In the genomic region with DNA sequence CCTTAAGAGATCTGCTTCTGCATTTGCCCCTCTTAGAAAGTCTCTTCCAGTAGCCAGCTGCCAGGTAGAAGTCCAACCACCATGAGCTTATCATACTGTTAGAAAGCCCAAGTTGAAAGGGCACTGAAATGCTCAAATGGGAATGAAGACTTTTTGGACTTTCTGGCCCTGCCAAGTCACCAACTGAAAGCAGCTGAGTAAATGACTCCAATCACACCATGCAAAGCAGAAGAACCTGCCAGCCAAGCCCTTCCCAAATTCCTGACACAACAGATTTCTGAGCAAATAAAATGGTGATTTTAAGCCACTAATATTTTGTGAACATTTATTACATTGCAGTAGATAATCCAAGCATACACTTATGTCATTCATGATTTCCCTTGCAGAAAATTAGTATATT, we compare ENCODE assay signal across 1 cellular context.
TF ChIP-seq lines count a peak whose summit lies in the region.

No MANE protein-coding gene starts in this region.

TF ChIP-seq in HEK293, 187 proteins besides CTCF, POLR2A, EP300 and RAD21:
- TF ChIP-seq, protein P1, sequence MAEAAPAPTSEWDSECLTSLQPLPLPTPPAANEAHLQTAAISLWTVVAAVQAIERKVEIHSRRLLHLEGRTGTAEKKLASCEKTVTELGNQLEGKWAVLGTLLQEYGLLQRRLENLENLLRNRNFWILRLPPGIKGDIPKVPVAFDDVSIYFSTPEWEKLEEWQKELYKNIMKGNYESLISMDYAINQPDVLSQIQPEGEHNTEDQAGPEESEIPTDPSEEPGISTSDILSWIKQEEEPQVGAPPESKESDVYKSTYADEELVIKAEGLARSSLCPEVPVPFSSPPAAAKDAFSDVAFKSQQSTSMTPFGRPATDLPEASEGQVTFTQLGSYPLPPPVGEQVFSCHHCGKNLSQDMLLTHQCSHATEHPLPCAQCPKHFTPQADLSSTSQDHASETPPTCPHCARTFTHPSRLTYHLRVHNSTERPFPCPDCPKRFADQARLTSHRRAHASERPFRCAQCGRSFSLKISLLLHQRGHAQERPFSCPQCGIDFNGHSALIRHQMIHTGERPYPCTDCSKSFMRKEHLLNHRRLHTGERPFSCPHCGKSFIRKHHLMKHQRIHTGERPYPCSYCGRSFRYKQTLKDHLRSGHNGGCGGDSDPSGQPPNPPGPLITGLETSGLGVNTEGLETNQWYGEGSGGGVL (tag by site-specific recombination; IDR thresholded peaks at IDR 0.05), result no peak
- TF ChIP-seq TRIM28 (IDR thresholded peaks at IDR 0.05; ENCODE audit: borderline replicate concordance, low read length) (peak; percentile 44; the same call in 1 of the 2 replicates), SETDB1 (IDR thresholded peaks at IDR 0.05; ENCODE audit: insufficient read length, low read length) (peak; percentile 84), ZNF629 (tag by site-specific recombination; IDR thresholded peaks at IDR 0.05) (no peak)
